8 cellular contexts compared by ENCODE assay signal in the genomic region with DNA sequence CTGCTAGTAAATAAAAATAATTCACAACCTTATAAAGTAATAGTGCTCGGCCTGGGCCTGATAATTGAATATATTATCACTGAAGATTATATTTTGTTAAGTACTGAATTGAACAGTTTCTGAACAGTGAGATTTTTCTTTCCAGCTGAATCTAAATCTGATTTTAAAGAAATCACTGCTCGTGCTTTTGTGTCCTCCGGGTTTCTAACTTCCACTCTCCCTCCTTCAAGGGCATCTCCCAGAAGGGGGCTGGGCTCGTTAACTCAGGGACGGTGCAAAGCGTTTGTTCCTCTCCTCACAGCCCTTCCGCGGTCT.
A peak's percentile ranks its signal among the peaks of the same experiment; 100 is the strongest.
DNase-seq lines count a peak whose midpoint lies in the region; ATAC-seq lines count a peak whose summit lies in the region.

No MANE protein-coding gene starts in this region.

- H3K27me3 Mint-ChIP-seq in activated naive CD8-positive, alpha-beta T cell = no peaks in the 10 kb centered on the region
- H3K27me3 Mint-ChIP-seq in stimulated activated naive CD8-positive, alpha-beta T cell treated with anti-CD3 and anti-CD28 coated beads, Interleukin-15, amount 100 ng/mL, for 72 hours = peaks cover 6% of the 10 kb centered on the region

- H3K36me3 Mint-ChIP-seq in activated naive CD8-positive, alpha-beta T cell = no peaks in the 10 kb centered on the region

- peaks cover 23% of the 10 kb centered on the region for H3K4me1 Mint-ChIP-seq in activated naive CD8-positive, alpha-beta T cell (ENCODE audit: low read depth)
- peaks cover 29% of the 10 kb centered on the region for H3K4me1 Mint-ChIP-seq in stimulated activated naive CD8-positive, alpha-beta T cell treated with anti-CD3 and anti-CD28 coated beads, Interleukin-15, amount 100 ng/mL, for 72 hours

- peak; percentile 6 for ATAC-seq in HG03025 (IDR thresholded peaks at IDR 0.05; ENCODE audit: low FRiP score, unreplicated experiment)
- ATAC-seq in stimulated activated naive CD8-positive, alpha-beta T cell treated with anti-CD3 and anti-CD28 coated beads, Interleukin-15, amount 100 ng/mL, for 72 hours = peak; percentile 1
- ATAC-seq in GM21526 (IDR thresholded peaks at IDR 0.05; ENCODE audit: low FRiP score, unreplicated experiment) = no peak
- no peak for ATAC-seq in GM19023 (IDR thresholded peaks at IDR 0.05; ENCODE audit: unreplicated experiment)

- no peaks in the 10 kb centered on the region for H3K9me3 Mint-ChIP-seq in activated naive CD8-positive, alpha-beta T cell (ENCODE audit: low read depth)
- no peaks in the 10 kb centered on the region for H3K9me3 Mint-ChIP-seq in stimulated activated naive CD8-positive, alpha-beta T cell treated with anti-CD3 and anti-CD28 coated beads, Interleukin-15, amount 100 ng/mL, for 72 hours

- peak overlapping the region; percentile 91 for H3K4me3 Mint-ChIP-seq in activated naive CD8-positive, alpha-beta T cell
- peak overlapping the region; percentile 91 to 98 for H3K4me3 Mint-ChIP-seq in stimulated activated naive CD8-positive, alpha-beta T cell treated with anti-CD3 and anti-CD28 coated beads, Interleukin-15, amount 100 ng/mL, for 72 hours

- H3K9me3 ChIP-seq in iPS-18c (ENCODE audit: control insufficient read depth, insufficient read depth, low read length) = no peaks in the 10 kb centered on the region

- H3K27ac Mint-ChIP-seq in activated naive CD8-positive, alpha-beta T cell = peak overlapping the region; percentile 80
- H3K27ac Mint-ChIP-seq in stimulated activated naive CD8-positive, alpha-beta T cell treated with anti-CD3 and anti-CD28 coated beads, Interleukin-15, amount 100 ng/mL, for 72 hours = peak overlapping the region in 1 of 2 donors; percentile 96

- H3K4me3 ChIP-seq in iPS-18c (ENCODE audit: insufficient read depth, low read depth, low read length) = peak overlapping the region; percentile 78

- no peak for DNase-seq in stimulated activated naive CD8-positive, alpha-beta T cell treated with anti-CD3 and anti-CD28 coated beads, Interleukin-15, amount 100 ng/mL, for 72 hours
- DNase-seq in AG08395 (ENCODE audit: low spot score) = no peak
- no peak for DNase-seq in NCI-H1092 (lab: John Stamatoyannopoulos, UW)

Comparison
In these comparisons a context has a peak if more than half of its experiments do, and no peak if none do; other contexts are left out.
1. ATAC-seq: peak in HG03025 (single experiment) and stimulated activated naive CD8-positive, alpha-beta T cell treated with anti-CD3 and anti-CD28 coated beads, Interleukin-15, amount 100 ng/mL, for 72 hours (single experiment); none in GM21526 (single experiment) and GM19023 (single experiment).